1 cellular context compared by ENCODE assay signal in genomic region chr2:218805627-218806026, GRCh38.
TF ChIP-seq lines count a peak whose summit lies in the region.

No MANE protein-coding gene starts in this region.

TF ChIP-seq in GM12878, 131 proteins besides CTCF, POLR2A, EP300 and RAD21 (continued from another document):
- TF ChIP-seq MYC (IDR thresholded peaks at IDR 0.05; ENCODE audit: insufficient read depth, insufficient read length, insufficient replicate concordance, low read length, severe bottlenecking) (no peak), EED (IDR thresholded peaks at IDR 0.05; ENCODE audit: low read depth) (peak; percentile 71), FOXM1 (IDR thresholded peaks at IDR 0.05; ENCODE audit: low read depth, low read length) (0 out of 2 replicates have a peak, but pooled peaks have one; percentile 28)
